In genomic region chr15:83471307-83471866, GRCh38 we compare ENCODE assay signal across 23 cellular contexts. TPM values are rescaled to one million over a fixed set of nuclear protein-coding genes. Genes with fewer than 3 reads are reported as not detected.
A peak's percentile ranks its signal among the peaks of the same experiment; 100 is the strongest.
DNase-seq lines count a peak whose midpoint lies in the region; ATAC-seq and TF ChIP-seq lines count a peak whose summit lies in the region.
"Had no signal": no experiment of that assay in that cellular context is flagged by ENCODE, and none has a peak within 500 bp of the region (broad histone marks: within the 10 kb centered on the region; RNA-seq: fewer than 3 reads in every experiment).

No MANE protein-coding gene starts in this region.

- ATAC-seq in HCT116 = no peak
- no peak for ATAC-seq in stimulated activated naive B cell treated with anti-CD40 and anti-IgM and Interleukin-4, amounts not matched to agents 10 μg/mL and 1 μg/mL and 100 μg/mL, for 72 hours (replicated peaks)
- ATAC-seq: GM12878 had no signal

- H3K4me3 Mint-ChIP-seq in stimulated activated naive B cell treated with anti-CD40 and anti-IgM and Interleukin-4, amounts not matched to agents 10 μg/mL and 1 μg/mL and 100 μg/mL, for 72 hours = no peak overlapping the region
- no peak overlapping the region for H3K4me3 Mint-ChIP-seq in glutamatergic neuron (ENCODE audit: unreplicated experiment)
- H3K4me3 Mint-ChIP-seq: CD4-positive, CD25-positive, alpha-beta regulatory T cell; CD8-positive, alpha-beta memory T cell; H9; HFFc6 had no signal

- H3K79me2 ChIP-seq in HCT116 (ENCODE audit: insufficient read depth, low read length) (no peaks in the 10 kb centered on the region), mammary epithelial cell (ENCODE audit: insufficient read depth, low read length) (no peaks in the 10 kb centered on the region)

- no peaks in the 10 kb centered on the region for H3K4me1 ChIP-seq in HCT116 (ENCODE audit: control insufficient read depth in 1 of 2, insufficient read depth in 2 of 2, low read length in 2 of 2)
- H3K4me1 ChIP-seq in mammary epithelial cell (ENCODE audit: insufficient read depth, low read length) = no peaks in the 10 kb centered on the region
- H3K4me1 ChIP-seq: BE2C had no signal

- RAD21 ChIA-PET in HCT116 (lab: Charles Lee; ENCODE audit: low non-redundant PET in 1 of 2, low total read pairs in 2 of 2, uncharacterized antibody in 2 of 2, unreplicated experiment in 2 of 2) = no interaction called here

- H3K9me3 Mint-ChIP-seq in stimulated activated naive B cell treated with anti-CD40 and anti-IgM and Interleukin-4, amounts not matched to agents 10 μg/mL and 1 μg/mL and 100 μg/mL, for 72 hours = peaks cover 0 to 7% of the 10 kb centered on the region in 2 donors
- H3K9me3 Mint-ChIP-seq in glutamatergic neuron (ENCODE audit: unreplicated experiment) = no peaks in the 10 kb centered on the region

- intact Hi-C loops in HCT116 (cut with micrococcal nuclease) = no loop called here
- intact Hi-C loops in mammary epithelial cell (cut with micrococcal nuclease) = no loop called here

- H3K4me3 ChIP-seq in HCT116 (replicated peaks in 1 of 2; ENCODE audit: low read depth in 1 of 2, low read length in 2 of 2) = no peak overlapping the region
- no peak overlapping the region for H3K4me3 ChIP-seq in HFF-Myc (replicated peaks; ENCODE audit: low read depth, low read length)
- H3K4me3 ChIP-seq in mammary epithelial cell (replicated peaks in 1 of 3; ENCODE audit: insufficient read depth in 1 of 3, low read depth in 2 of 3, low read length in 3 of 3) = no peak overlapping the region
- H3K4me3 ChIP-seq: GM12878 had no signal

- CTCF ChIA-PET in HCT116 (lab: Charles Lee) = no interaction called here
- CTCF ChIA-PET in mammary epithelial cell (lab: Charles Lee; ENCODE audit: low non-redundant PET) = no interaction called here

- BruUV-seq in HCT116 (replicated peaks; lab: Mats Ljungman, UMichigan) (no TSS peak), mammary epithelial cell (replicated peaks; lab: Mats Ljungman, UMichigan) (no TSS peak)

- TF ChIP-seq RAD21 in HCT116 (IDR thresholded peaks at IDR 0.05; ENCODE audit: low read depth) = no peak

- dilution Hi-C loops in mammary epithelial cell (cut with HindIII; ENCODE audit: low sequenced_read_pairs) = no loop called here

- no peaks in the 10 kb centered on the region for H3K4me1 Mint-ChIP-seq in stimulated activated naive B cell treated with anti-CD40 and anti-IgM and Interleukin-4, amounts not matched to agents 10 μg/mL and 1 μg/mL and 100 μg/mL, for 72 hours
- no peaks in the 10 kb centered on the region for H3K4me1 Mint-ChIP-seq in glutamatergic neuron (ENCODE audit: low read depth, unreplicated experiment)
- H3K4me1 Mint-ChIP-seq: CD4-positive, CD25-positive, alpha-beta regulatory T cell; CD8-positive, alpha-beta memory T cell had no signal

- H3K27ac Mint-ChIP-seq in stimulated activated naive B cell treated with anti-CD40 and anti-IgM and Interleukin-4, amounts not matched to agents 10 μg/mL and 1 μg/mL and 100 μg/mL, for 72 hours = no peak overlapping the region
- H3K27ac Mint-ChIP-seq in glutamatergic neuron (ENCODE audit: unreplicated experiment) = no peak overlapping the region
- H3K27ac Mint-ChIP-seq: CD4-positive, CD25-positive, alpha-beta regulatory T cell; CD8-positive, alpha-beta memory T cell; HFFc6 had no signal

- DNase-seq in HCT116 (ENCODE audit: low read depth, low spot score) (no peak), HFF-Myc (ENCODE audit: extremely low read depth, low read depth) (peak; percentile 6), caudate nucleus (lab: John Stamatoyannopoulos, UW) (no peak), mammary epithelial cell (no peak), glutamatergic neuron (no peak), Ammon's horn (ENCODE audit: low spot score) (no peak)
- DNase-seq in stimulated activated naive B cell treated with anti-CD40 and anti-IgM and Interleukin-4, amounts not matched to agents 10 μg/mL and 1 μg/mL and 100 μg/mL, for 72 hours = no peak
- DNase-seq: BE2C; C1 segment of cervical spinal cord; CD4-positive, CD25-positive, alpha-beta regulatory T cell; CD8-positive, alpha-beta memory T cell; COR-L47; DMS 273 treated with DMSO at 0.1 percent for 48 hours; DMS53; DND-41; EL; GOT3; H9; HFFc6 had no signal

- H2AFZ ChIP-seq in HCT116 (ENCODE audit: low read depth, low read length, poor library complexity, severe bottlenecking) (no peak overlapping the region), mammary epithelial cell (ENCODE audit: low read depth, low read length) (no peak overlapping the region)

- H3K4me2 ChIP-seq in HCT116 (ENCODE audit: low read length) (no peak overlapping the region), mammary epithelial cell (ENCODE audit: insufficient read depth, low read depth, low read length) (no peak overlapping the region)

- POLR2A ChIA-PET in HCT116 (lab: Charles Lee) = no interaction called here

- peaks cover 6 to 17% of the 10 kb centered on the region in 2 donors for H3K27me3 Mint-ChIP-seq in stimulated activated naive B cell treated with anti-CD40 and anti-IgM and Interleukin-4, amounts not matched to agents 10 μg/mL and 1 μg/mL and 100 μg/mL, for 72 hours
- no peaks in the 10 kb centered on the region for H3K27me3 Mint-ChIP-seq in glutamatergic neuron (ENCODE audit: unreplicated experiment)

- no peak for TF ChIP-seq POLR2A in HCT116 (IDR thresholded peaks at IDR 0.05; ENCODE audit: borderline replicate concordance, extremely low read depth, insufficient read depth, insufficient read length)

- in situ Hi-C loops in mammary epithelial cell (cut with MboI; ENCODE audit: low sequenced_read_pairs in 2 of 2) = no loop called here

- no peaks in the 10 kb centered on the region; the same call in 1 of the 2 replicates for H4K20me1 ChIP-seq in HCT116 (ENCODE audit: insufficient read depth)
- H4K20me1 ChIP-seq in mammary epithelial cell (ENCODE audit: insufficient read depth, low read length) = no peaks in the 10 kb centered on the region

- H3K27me3 ChIP-seq in HCT116 (ENCODE audit: insufficient read depth, low read length) (no peaks in the 10 kb centered on the region), layer of hippocampus (ENCODE audit: control insufficient read depth, insufficient read depth, low read length) (no peaks in the 10 kb centered on the region), mammary epithelial cell (ENCODE audit: insufficient read depth, low read length) (no peaks in the 10 kb centered on the region)
- H3K27me3 ChIP-seq: BE2C had no signal

- H3K9me2 ChIP-seq in HCT116 (ENCODE audit: insufficient read depth) = no peaks in the 10 kb centered on the region

- TF ChIP-seq CTCF in HCT116 (IDR thresholded peaks at IDR 0.05 in 2 of 3, conservative IDR thresholded peaks at IDR 0.05 in 1 of 3; ENCODE audit: borderline replicate concordance in 1 of 3, insufficient read depth in 1 of 3, low read depth in 2 of 3, low read length in 2 of 3) (no peak), HFF-Myc (IDR thresholded peaks at IDR 0.05; ENCODE audit: low read depth, low read length, missing control alignments) (no peak), mammary epithelial cell (conservative IDR thresholded peaks at IDR 0.05 in 1 of 2, IDR thresholded peaks at IDR 0.05 in 1 of 2; ENCODE audit: extremely low read depth in 1 of 2, insufficient read depth in 1 of 2, low read depth in 1 of 2, low read length in 2 of 2) (no peak), glutamatergic neuron (IDR thresholded peaks at IDR 0.05; ENCODE audit: partially characterized antibody, unreplicated experiment) (no peak)

- H3K27ac ChIP-seq in HCT116 (ENCODE audit: low read depth, low read length) (no peak overlapping the region), caudate nucleus (ENCODE audit: low read depth, low read length) (peak overlapping the region; percentile 16), layer of hippocampus (ENCODE audit: low read depth, low read length) (peak overlapping the region; percentile 35), mammary epithelial cell (ENCODE audit: insufficient read depth, low read depth, low read length) (no peak overlapping the region)

- H3K9me3 ChIP-seq in HCT116 (ENCODE audit: control insufficient read depth in 1 of 2, insufficient read depth in 1 of 2, low read depth in 1 of 2, low read length in 2 of 2) (no peaks in the 10 kb centered on the region), mammary epithelial cell (replicated peaks; ENCODE audit: insufficient read depth, low read length) (no peaks in the 10 kb centered on the region)
- H3K9me3 ChIP-seq: BE2C had no signal

- no peak overlapping the region for H3K9ac ChIP-seq in HCT116 (ENCODE audit: low read length)
- no peak overlapping the region for H3K9ac ChIP-seq in mammary epithelial cell (ENCODE audit: insufficient read depth, low read length)

- H3K36me3 ChIP-seq in HCT116 (ENCODE audit: control insufficient read depth in 1 of 2, insufficient read depth in 2 of 2, low read length in 2 of 2) = no peaks in the 10 kb centered on the region
- no peaks in the 10 kb centered on the region for H3K36me3 ChIP-seq in mammary epithelial cell (ENCODE audit: insufficient read depth, low read length)
- H3K36me3 ChIP-seq: BE2C had no signal

- 90% methylated on average over 1 of the region's 1 CpG for WGBS in mammary epithelial cell (ENCODE audit: low coverage, missing lambda C conversion rate)

- no peaks in the 10 kb centered on the region for H3K36me3 Mint-ChIP-seq in stimulated activated naive B cell treated with anti-CD40 and anti-IgM and Interleukin-4, amounts not matched to agents 10 μg/mL and 1 μg/mL and 100 μg/mL, for 72 hours
- no peaks in the 10 kb centered on the region for H3K36me3 Mint-ChIP-seq in glutamatergic neuron (ENCODE audit: unreplicated experiment)
- H3K36me3 Mint-ChIP-seq: CD4-positive, CD25-positive, alpha-beta regulatory T cell; CD8-positive, alpha-beta memory T cell had no signal

TF ChIP-seq in HCT116, 20 proteins besides CTCF, POLR2A, EP300 and RAD21:
- TF ChIP-seq SRF (IDR thresholded peaks at IDR 0.05; ENCODE audit: low read depth) = peak; percentile 65; the same call in 1 of the 2 replicates
- TF ChIP-seq ATF3 (IDR thresholded peaks at IDR 0.05) = no peak
- no peak for TF ChIP-seq POLR2AphosphoS5 (IDR thresholded peaks at IDR 0.05; ENCODE audit: low read depth, low read length)
- TF ChIP-seq JUND (IDR thresholded peaks at IDR 0.05) = no peak
TF ChIP-seq in HCT116: peak in this region for 1.

RNA-seq across cellular contexts. Expression of gene SH3GL3, which starts 24.2 kb away (rescaled TPM):
- total RNA-seq in HCT116 (2021; ENCODE audit: unreplicated experiment) (1.3 TPM), mammary epithelial cell (under 1 TPM in 1 of 2 donors, not detected in 1; 0.40 TPM), glutamatergic neuron (ENCODE audit: unreplicated experiment) (2.8 TPM)
- 0.76 and 0.99 TPM in 2 replicates for polyA plus RNA-seq in HCT116 (2012)
- polyA plus RNA-seq in mammary epithelial cell = 0.16 TPM
- not detected for polyA minus RNA-seq in mammary epithelial cell
- total RNA-seq: A172; CD4-positive, CD25-positive, alpha-beta regulatory T cell; CD8-positive, alpha-beta memory T cell; G401; GM12878; HFFc6 had no signal
- polyA plus RNA-seq: CD4-positive, CD25-positive, alpha-beta regulatory T cell; CD8-positive, alpha-beta memory T cell; GM12878 had no signal

Comparison
In these comparisons a context has a peak if more than half of its experiments do, and no peak if none do; other contexts are left out.
1. H3K27ac ChIP-seq: peak in caudate nucleus (single experiment) and layer of hippocampus (single experiment); none in HCT116 (single experiment) and mammary epithelial cell (single experiment).